23 cellular contexts compared by ENCODE assay signal in genomic region chr2:78245394-78246140, GRCh38.
DNase-seq lines count a peak whose midpoint lies in the region; ATAC-seq and TF ChIP-seq lines count a peak whose summit lies in the region.
"Had no signal": no experiment of that assay in that cellular context is flagged by ENCODE, and none has a peak within 500 bp of the region (broad histone marks: within the 10 kb centered on the region; RNA-seq: fewer than 3 reads in every experiment).

No MANE protein-coding gene starts in this region.

- H3K23ac ChIP-seq in mesendoderm (ENCODE audit: low read length), result no peak overlapping the region

- no peaks in the 10 kb centered on the region for H3K9me3 ChIP-seq in MM.1S (replicated peaks; ENCODE audit: insufficient read depth, low read length)

- H2AFZ ChIP-seq in GM23338 (no peak overlapping the region), MM.1S (ENCODE audit: low read length) (no peak overlapping the region)

- TF ChIP-seq CTCF in GM23338 (conservative IDR thresholded peaks at IDR 0.05; ENCODE audit: low read depth in 2 of 2) (no peak), MM.1S (IDR thresholded peaks at IDR 0.05; ENCODE audit: low read length) (no peak)

- H3K9me3 Mint-ChIP-seq in GM23338, result peaks cover 16% of the 10 kb centered on the region

- peaks cover 5% of the 10 kb centered on the region; the same call in 2 of the 3 replicates for H3K4me1 Mint-ChIP-seq in GM23338

- no peak for DNase-seq in GM23338 (ENCODE audit: low spot score)
- peak; percentile 54 for DNase-seq in MM.1S
- DNase-seq in NCI-H82 treated with DMSO at 0.1 percent for 48 hours (lab: John Stamatoyannopoulos, UW; ENCODE audit: unreplicated experiment), result peak; percentile 79
- peak; percentile 7 for DNase-seq in mesendoderm
- DNase-seq in LoVo (ENCODE audit: low spot score), result no peak
- no peak for DNase-seq in DMS114 treated with DMSO at 0.1 percent for 48 hours (lab: John Stamatoyannopoulos, UW; ENCODE audit: unreplicated experiment)
- DNase-seq: ACHN; CD8-positive, alpha-beta T cell; DMS153; Karpas-422; NCI-H1436 treated with DMSO at 0.1 percent for 48 hours; NCI-H2029 treated with DMSO at 0.1 percent for 48 hours; NCI-H2171 treated with DMSO at 0.1 percent for 48 hours; NCI-H526 treated with DMSO at 0.1 percent for 48 hours; NK-92 treated with Interleukin-12 subunit alpha and Interleukin-12 subunit beta, amount 100 ng/mL, for 24 hours; SHP77 treated with DMSO at 0.1 percent for 48 hours; SK-N-SH; T-helper 2 cell had no signal

- no peak overlapping the region for H3K4ac ChIP-seq in mesendoderm (ENCODE audit: low read depth, low read length)

- no peak overlapping the region for H3K18ac ChIP-seq in mesendoderm (ENCODE audit: low read length)

- H3K27me3 ChIP-seq in GM23338 (ENCODE audit: insufficient read depth) (no peaks in the 10 kb centered on the region), MM.1S (replicated peaks; ENCODE audit: insufficient read depth, low read length) (no peaks in the 10 kb centered on the region), mesendoderm (ENCODE audit: insufficient read depth, low read length, poor library complexity) (no peaks in the 10 kb centered on the region)
- H3K27me3 ChIP-seq: BLaER1 had no signal

- WGBS in mesendoderm (ENCODE audit: extremely low coverage, insufficient coverage, low lambda C conversion rate), result no CpG with 5 or more reads among the region's 4 CpGs

- no peak overlapping the region for H3K4me3 ChIP-seq in GM23338
- H3K4me3 ChIP-seq in MM.1S (ENCODE audit: low read length), result no peak overlapping the region
- no peak overlapping the region for H3K4me3 ChIP-seq in mesendoderm (ENCODE audit: low read length)
- H3K4me3 ChIP-seq: BLaER1 had no signal

- no peak overlapping the region for H3K27ac Mint-ChIP-seq in GM23338
- H3K27ac Mint-ChIP-seq: CD8-positive, alpha-beta T cell had no signal

- H3K36me3 ChIP-seq in GM23338 (ENCODE audit: insufficient read depth), result peaks cover 3% of the 10 kb centered on the region; the same call in 1 of the 2 replicates
- no peaks in the 10 kb centered on the region for H3K36me3 ChIP-seq in MM.1S (replicated peaks; ENCODE audit: insufficient read depth, low read length)
- H3K36me3 ChIP-seq in mesendoderm (ENCODE audit: control insufficient read depth, insufficient read depth, low read length), result no peaks in the 10 kb centered on the region
- H3K36me3 ChIP-seq: BLaER1 had no signal

- peaks cover 14% of the 10 kb centered on the region; the same call in 1 of the 3 replicates for H3K36me3 Mint-ChIP-seq in GM23338 (ENCODE audit: low read depth)
- H3K36me3 Mint-ChIP-seq: CD8-positive, alpha-beta T cell had no signal

- H3K4me2 ChIP-seq in GM23338 (no peak overlapping the region), MM.1S (ENCODE audit: low read depth, low read length) (no peak overlapping the region), mesendoderm (ENCODE audit: low read length) (no peak overlapping the region)
- H3K4me2 ChIP-seq: BLaER1, SK-N-SH had no signal

- no peak overlapping the region for H2BK5ac ChIP-seq in mesendoderm (ENCODE audit: low read length)

- no peak overlapping the region for H2AK5ac ChIP-seq in mesendoderm (ENCODE audit: low read length)

- H3F3A ChIP-seq in GM23338 (replicated peaks; ENCODE audit: low read depth) (no peaks in the 10 kb centered on the region), MM.1S (ENCODE audit: insufficient read depth, low read length) (no peaks in the 10 kb centered on the region)

- H3K9ac ChIP-seq in MM.1S (ENCODE audit: low read length), result no peak overlapping the region
- H3K9ac ChIP-seq in mesendoderm (ENCODE audit: low read length), result no peak overlapping the region
- H3K9ac ChIP-seq: BLaER1, SK-N-SH had no signal

- no peak overlapping the region for H2BK120ac ChIP-seq in mesendoderm (ENCODE audit: low read depth, low read length)

- no peak overlapping the region for H3K56ac ChIP-seq in mesendoderm (ENCODE audit: low read length)

- H4K5ac ChIP-seq in mesendoderm (ENCODE audit: low read length), result no peak overlapping the region

- H3K27me3 Mint-ChIP-seq in GM23338 (ENCODE audit: insufficient read depth, low read depth, poor library complexity), result no peaks in the 10 kb centered on the region

- ATAC-seq in GM23338 (peak; percentile 63), GM19397 (IDR thresholded peaks at IDR 0.05; ENCODE audit: unreplicated experiment) (no peak), GM18867 (IDR thresholded peaks at IDR 0.05; ENCODE audit: unreplicated experiment) (no peak)
- ATAC-seq: CD8-positive, alpha-beta T cell; HCT116 had no signal

- H3K79me2 ChIP-seq in GM23338 (replicated peaks; ENCODE audit: insufficient read depth), result no peaks in the 10 kb centered on the region
- H3K79me2 ChIP-seq in MM.1S (ENCODE audit: low read length), result no peaks in the 10 kb centered on the region
- no peaks in the 10 kb centered on the region for H3K79me2 ChIP-seq in mesendoderm (ENCODE audit: control insufficient read depth, insufficient read depth, low read length)

- H3K4me1 ChIP-seq in GM23338 (ENCODE audit: insufficient read depth) (no peaks in the 10 kb centered on the region), MM.1S (ENCODE audit: low read length) (no peaks in the 10 kb centered on the region), mesendoderm (ENCODE audit: control insufficient read depth, low read depth, low read length) (no peaks in the 10 kb centered on the region)
- H3K4me1 ChIP-seq: BLaER1 had no signal

- H3K9me2 ChIP-seq in GM23338 (ENCODE audit: insufficient read depth) (0 out of 2 replicates have a peak, but pooled peaks cover 3% of the 10 kb centered on the region), MM.1S (replicated peaks; ENCODE audit: insufficient read depth, low read length) (no peaks in the 10 kb centered on the region)
- H3K9me2 ChIP-seq: SK-N-SH had no signal

- no peaks in the 10 kb centered on the region for H3K79me1 ChIP-seq in mesendoderm (ENCODE audit: low read length)

- no peak overlapping the region for H4K8ac ChIP-seq in mesendoderm (ENCODE audit: low read depth, low read length)

- no peak overlapping the region for H3K4me3 Mint-ChIP-seq in GM23338
- H3K4me3 Mint-ChIP-seq: CD8-positive, alpha-beta T cell had no signal

- H4K20me1 ChIP-seq in GM23338 (replicated peaks; ENCODE audit: insufficient read depth) (no peaks in the 10 kb centered on the region), MM.1S (ENCODE audit: insufficient read depth, low read length) (no peaks in the 10 kb centered on the region)
- H4K20me1 ChIP-seq: BLaER1 had no signal

- no peak overlapping the region for H3K27ac ChIP-seq in GM23338 (ENCODE audit: low read depth)
- no peak overlapping the region for H3K27ac ChIP-seq in MM.1S (ENCODE audit: low read length)
- H3K27ac ChIP-seq in mesendoderm (ENCODE audit: low read depth, low read length), result no peak overlapping the region
- H3K27ac ChIP-seq: BLaER1, RWPE1 had no signal

- H2BK15ac ChIP-seq in mesendoderm (replicated peaks; ENCODE audit: low read depth), result no peak overlapping the region

Comparison
In these comparisons a context has a peak if more than half of its experiments do, and no peak if none do; other contexts are left out.
1. DNase-seq: peak in MM.1S (single experiment), NCI-H82 treated with DMSO at 0.1 percent for 48 hours (single experiment) and mesendoderm (single experiment); none in GM23338 (single experiment), LoVo (single experiment) and DMS114 treated with DMSO at 0.1 percent for 48 hours (single experiment).